ENCODE assay signal across 9 cellular contexts in the genomic region with DNA sequence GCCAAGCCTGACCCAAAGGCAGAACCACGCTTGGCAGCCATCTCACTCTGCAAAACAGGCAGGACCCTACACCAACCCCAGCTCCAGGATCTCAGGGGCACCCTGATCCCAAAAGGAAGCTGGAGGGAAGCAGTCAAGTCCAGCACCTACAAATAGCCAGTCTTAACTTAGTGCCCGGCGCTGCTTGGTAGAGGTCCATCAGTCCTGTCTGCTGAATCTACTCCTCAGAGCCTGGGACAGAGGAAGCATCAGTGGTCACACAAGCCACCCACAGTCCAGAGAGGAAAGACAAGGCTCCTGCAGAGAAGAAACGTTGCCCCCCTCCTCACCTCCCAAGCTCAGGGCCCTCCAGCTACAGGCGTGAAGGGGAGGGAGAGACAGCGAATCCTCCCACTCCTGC. TPM values are rescaled to one million over a fixed set of nuclear protein-coding genes. Genes with fewer than 3 reads are reported as not detected.
DNase-seq lines count a peak whose midpoint lies in the region; ATAC-seq, FAIRE-seq and TF ChIP-seq lines count a peak whose summit lies in the region.
"Had no signal": no experiment of that assay in that cellular context is flagged by ENCODE, and none has a peak within 500 bp of the region (broad histone marks: within the 10 kb centered on the region; RNA-seq: fewer than 3 reads in every experiment).

No MANE protein-coding gene starts in this region.

- H4K20me1 ChIP-seq in H9 (ENCODE audit: control insufficient read depth, insufficient read depth, insufficient read length) (no peaks in the 10 kb centered on the region), astrocyte (ENCODE audit: insufficient read depth, low read length) (peaks cover 58% of the 10 kb centered on the region)

- H4K5ac ChIP-seq in H9 (ENCODE audit: insufficient read length, low read depth, low read length): no peak overlapping the region

- no peak overlapping the region for H3T11ph ChIP-seq in H9 (ENCODE audit: low read length)

- H2BK20ac ChIP-seq in H9 (ENCODE audit: low read depth, low read length, poor library complexity, severe bottlenecking): no peak overlapping the region

- WGBS in H9 (ENCODE audit: extremely low coverage, insufficient read length, low lambda C conversion rate): no CpG with 5 or more reads among the region's 6 CpGs

- H3K27me3 ChIP-seq in H9 (ENCODE audit: insufficient read depth, low read length) (no peaks in the 10 kb centered on the region), astrocyte (ENCODE audit: insufficient read depth, low read length) (no peaks in the 10 kb centered on the region), iPS-15b (ENCODE audit: control insufficient read depth, insufficient read depth, low read length) (no peaks in the 10 kb centered on the region), skeletal muscle satellite cell (ENCODE audit: control insufficient read depth, insufficient read depth, low read length) (no peaks in the 10 kb centered on the region)

- TF ChIP-seq CTCF in H9 (conservative IDR thresholded peaks at IDR 0.05): no peak
- TF ChIP-seq CTCF in astrocyte (IDR thresholded peaks at IDR 0.05; ENCODE audit: insufficient read depth, low read depth, low read length): no peak

- H3K4ac ChIP-seq in H9 (ENCODE audit: low read depth, low read length): no peak overlapping the region

- H3K9ac ChIP-seq in H9 (ENCODE audit: extremely low read depth, insufficient read length, low read length) (no peak overlapping the region), astrocyte (ENCODE audit: low read length) (peak overlapping the region; percentile 88), iPS-15b (ENCODE audit: low read depth, low read length) (peak overlapping the region; percentile 79), skeletal muscle satellite cell (ENCODE audit: low read depth, low read length) (peak overlapping the region; percentile 85)

- H3K4me2 ChIP-seq in H9 (ENCODE audit: insufficient read depth, insufficient read length, low read length) (peak overlapping the region; percentile 50), astrocyte (ENCODE audit: low read length) (peak overlapping the region; percentile 100), skeletal muscle satellite cell (ENCODE audit: low read length) (peak overlapping the region; percentile 97)

- H2BK15ac ChIP-seq in H9 (ENCODE audit: low read depth, low read length): no peak overlapping the region

- ATAC-seq in HG02763 (IDR thresholded peaks at IDR 0.05; ENCODE audit: unreplicated experiment): no peak

- H3K9me3 ChIP-seq in H9 (ENCODE audit: control insufficient read depth, low read depth, low read length) (no peaks in the 10 kb centered on the region), astrocyte (ENCODE audit: insufficient read depth, low read depth, low read length) (no peaks in the 10 kb centered on the region), iPS-15b (ENCODE audit: control insufficient read depth, insufficient read depth, low read length) (no peaks in the 10 kb centered on the region), skeletal muscle satellite cell (replicated peaks; ENCODE audit: low read length) (no peaks in the 10 kb centered on the region)

- H3K79me2 ChIP-seq in H9 (ENCODE audit: insufficient read depth, low read length) (peaks cover 45% of the 10 kb centered on the region; the same call in 1 of the 2 replicates), astrocyte (ENCODE audit: insufficient read depth, low read length) (peaks cover 64% of the 10 kb centered on the region)

- H3K36me3 Mint-ChIP-seq in H9 (ENCODE audit: insufficient read depth in 1 of 3, low read depth in 3 of 3): peaks cover 0 to 5% (median 5%) of the 10 kb centered on the region in 3 experiments; a peak in 3 of 7 replicates
- H3K36me3 Mint-ChIP-seq in astrocyte (ENCODE audit: low read depth, unreplicated experiment): peaks cover 14% of the 10 kb centered on the region

- H3K4me3 Mint-ChIP-seq in H9 (peak overlapping the region; percentile 75 to 87), astrocyte (ENCODE audit: unreplicated experiment) (peak overlapping the region; percentile 97)

- no peak overlapping the region for H2BK5ac ChIP-seq in H9 (ENCODE audit: insufficient read length, low read length)

- no peak overlapping the region for H3K18ac ChIP-seq in H9 (ENCODE audit: insufficient read length, low read depth, low read length)

- no peak overlapping the region for H3K56ac ChIP-seq in H9 (ENCODE audit: insufficient read length, low read depth, low read length)

- no peak overlapping the region for H4K8ac ChIP-seq in H9 (replicated peaks; ENCODE audit: insufficient read length, low read depth, low read length)

- H3K4me1 Mint-ChIP-seq in H9 (peaks cover 37 to 57% of the 10 kb centered on the region in 2 experiments), astrocyte (ENCODE audit: low read depth, unreplicated experiment) (peaks cover 35% of the 10 kb centered on the region)

- FAIRE-seq in astrocyte (lab: Jason Lieb, UNC) (no peak), urothelium cell line (lab: Jason Lieb, UNC) (no peak)

- H3K36me3 ChIP-seq in astrocyte (ENCODE audit: insufficient read depth, low read length) (no peaks in the 10 kb centered on the region), iPS-15b (ENCODE audit: control insufficient read depth, insufficient read depth, low read length) (peaks cover 2% of the 10 kb centered on the region), skeletal muscle satellite cell (ENCODE audit: insufficient read depth, low read length) (peaks cover 49% of the 10 kb centered on the region)

- H3K4me1 ChIP-seq in H9 (ENCODE audit: insufficient read depth, low read length) (peaks cover 12% of the 10 kb centered on the region), astrocyte (ENCODE audit: insufficient read depth, low read length) (peaks cover 34% of the 10 kb centered on the region), iPS-15b (ENCODE audit: control insufficient read depth, insufficient read depth, low read length) (peaks cover 18% of the 10 kb centered on the region), skeletal muscle satellite cell (ENCODE audit: control insufficient read depth, insufficient read depth, low read length) (peaks cover 41% of the 10 kb centered on the region)

- H2AK5ac ChIP-seq in H9 (ENCODE audit: insufficient read length, low read length): no peak overlapping the region

- no peak overlapping the region for H2AFZ ChIP-seq in H9 (ENCODE audit: low read length)
- no peak overlapping the region for H2AFZ ChIP-seq in astrocyte (ENCODE audit: low read depth, low read length)

- H3K27ac ChIP-seq in H9 (ENCODE audit: insufficient read length, low read depth, low read length) (no peak overlapping the region), astrocyte (ENCODE audit: low read depth, low read length) (peak overlapping the region; percentile 41)

- H2BK12ac ChIP-seq in H9 (ENCODE audit: insufficient read length, low read depth, low read length): no peak overlapping the region

- H3K9me3 Mint-ChIP-seq in H9: no peaks in the 10 kb centered on the region; a peak in 1 of 5 replicates
- no peaks in the 10 kb centered on the region for H3K9me3 Mint-ChIP-seq in astrocyte (ENCODE audit: unreplicated experiment)

- H3K14ac ChIP-seq in H9 (ENCODE audit: insufficient read depth, low read length): no peak overlapping the region

- H3K79me1 ChIP-seq in H9 (ENCODE audit: insufficient read depth, low read depth, low read length, poor library complexity, severe bottlenecking): peaks cover 3% of the 10 kb centered on the region

- H4K91ac ChIP-seq in H9 (ENCODE audit: insufficient read length, low read depth, low read length): no peak overlapping the region

- H3K27me3 Mint-ChIP-seq in H9 (ENCODE audit: low read depth) (no peaks in the 10 kb centered on the region), astrocyte (ENCODE audit: low read depth, unreplicated experiment) (no peaks in the 10 kb centered on the region)

- H2BK120ac ChIP-seq in H9 (ENCODE audit: low read depth, low read length, poor library complexity, severe bottlenecking): no peak overlapping the region

- H3K4me3 ChIP-seq in astrocyte (ENCODE audit: insufficient read depth, low read depth, low read length) (peak overlapping the region; percentile 88), iPS-15b (ENCODE audit: low read depth, low read length) (peak overlapping the region; percentile 78), skeletal muscle satellite cell (ENCODE audit: low read length) (peak overlapping the region; percentile 87)

- no peak overlapping the region for H3K23ac ChIP-seq in H9 (ENCODE audit: insufficient read length, low read depth, low read length)

- peaks cover 8% of the 10 kb centered on the region for H3K23me2 ChIP-seq in H9 (ENCODE audit: insufficient read length, low read depth, low read length, poor library complexity, severe bottlenecking)

- DNase-seq in H9: peak; percentile 33
- no peak for DNase-seq in astrocyte (ENCODE audit: low read depth)
- DNase-seq in urothelium cell line (ENCODE audit: low spot score): no peak
- DNase-seq in NCI-H146 treated with DMSO at 0.1 percent for 48 hours (lab: John Stamatoyannopoulos, UW; ENCODE audit: unreplicated experiment): no peak
- DNase-seq in stimulated activated CD4-positive, alpha-beta T cell treated with anti-CD3 and anti-CD28 coated beads, Interleukin-15, amount 100 ng/mL, for 24 hours: no peak

- H3K27ac Mint-ChIP-seq in H9: peak overlapping the region in 1 of 3 experiments; percentile 54; a peak in 2 of 7 replicates
- H3K27ac Mint-ChIP-seq in astrocyte (ENCODE audit: unreplicated experiment): peak overlapping the region; percentile 92

RNA-seq across cellular contexts. Expression of gene PXN, which starts 1.4 kb away (rescaled TPM):
- total RNA-seq in H9 (2021) (88.9 and 92.8 TPM in 2 replicates), astrocyte (126 and 151 TPM in 2 replicates)
- 116 and 118 TPM in 2 replicates for total RNA-seq in skeletal muscle satellite cell (2012; rRNA removed)

RNA-seq across cellular contexts. Expression of gene RNU4-2, which starts 27.6 kb away (rescaled TPM):
- 2,441 and 2,702 TPM in 2 replicates for total RNA-seq in H9 (2021)
- total RNA-seq in astrocyte: 2,157 and 2,549 TPM in 2 replicates
- under 0.01 TPM in 2 replicates for total RNA-seq in skeletal muscle satellite cell (2012; rRNA removed)

RNA-seq across cellular contexts. Expression of gene RNU4-1, which starts 29.0 kb away (rescaled TPM):
- total RNA-seq in H9 (2021): 3,262 and 3,277 TPM in 2 replicates
- total RNA-seq in astrocyte: 2,477 and 2,591 TPM in 2 replicates
- under 0.01 TPM in 2 replicates for total RNA-seq in skeletal muscle satellite cell (2012; rRNA removed)
- total RNA-seq: SK-MEL-5 had no signal

RNA-seq across cellular contexts. Expression of gene SIRT4, which starts 38.0 kb away (rescaled TPM):
- total RNA-seq in H9 (2021) (1.4 and 2.1 TPM in 2 replicates), astrocyte (2.5 and 2.7 TPM in 2 replicates)
- 0.22 TPM in 1 of 2 replicates, not detected in the other for total RNA-seq in skeletal muscle satellite cell (2012; rRNA removed)

Comparison
In these comparisons a context has a peak if more than half of its experiments do, and no peak if none do; other contexts are left out.
1. H3K4me2 ChIP-seq: peak in every context shown above with its lines; median percentile 100 in astrocyte; 97 in skeletal muscle satellite cell; 50 in H9.